ENCODE assay signal across 20 cellular contexts in genomic region chr11:120808616-120809050, GRCh38.
"Had no signal": no experiment of that assay in that cellular context is flagged by ENCODE, and none has a peak within 500 bp of the region (broad histone marks: within the 10 kb centered on the region; RNA-seq: fewer than 3 reads in every experiment).

No MANE protein-coding gene starts in this region.

- H3K27ac ChIP-seq: gastroesophageal sphincter, heart right ventricle, prostate gland, right atrium auricular region, stomach, vagina, WERI-Rb-1 had no signal

- H3K4me3 ChIP-seq: gastroesophageal sphincter, heart right ventricle, prostate gland, right atrium auricular region, stomach, vagina had no signal

- H3K4me1 ChIP-seq: gastroesophageal sphincter, heart right ventricle, prostate gland, right atrium auricular region, stomach had no signal

- H3K4me1 Mint-ChIP-seq: activated CD4-positive, alpha-beta memory T cell treated with anti-CD3 and anti-CD28 coated beads, Interleukin-2, amount 10 ng/mL, durations not matched to agents 7 days and 5 days; activated CD4-positive, alpha-beta T cell treated with anti-CD3 and anti-CD28 coated beads for 36 hours had no signal

- ATAC-seq: activated CD4-positive, alpha-beta T cell treated with anti-CD3 and anti-CD28 coated beads for 36 hours; esophagus mucosa; gastroesophageal sphincter; heart right ventricle; naive thymus-derived CD4-positive, alpha-beta T cell had no signal

- H3K27ac Mint-ChIP-seq: activated CD4-positive, alpha-beta memory T cell treated with anti-CD3 and anti-CD28 coated beads, Interleukin-2, amount 10 ng/mL, durations not matched to agents 7 days and 5 days; activated CD4-positive, alpha-beta T cell treated with anti-CD3 and anti-CD28 coated beads for 36 hours; dendritic cell treated with granulocyte-macrophage colony-stimulating factor and Interleukin-4, amounts not matched to agents 40 ng/mL and 50 ng/mL, for 4 days; naive thymus-derived CD4-positive, alpha-beta T cell had no signal

- H3K9me3 ChIP-seq: gastroesophageal sphincter, heart right ventricle, prostate gland, right atrium auricular region, stomach, vagina had no signal

- H3K27me3 ChIP-seq: right atrium auricular region, vagina had no signal

- H3K4me3 Mint-ChIP-seq: activated CD4-positive, alpha-beta memory T cell treated with anti-CD3 and anti-CD28 coated beads, Interleukin-2, amount 10 ng/mL, durations not matched to agents 7 days and 5 days; activated CD4-positive, alpha-beta T cell treated with anti-CD3 and anti-CD28 coated beads for 36 hours; dendritic cell treated with granulocyte-macrophage colony-stimulating factor and Interleukin-4, amounts not matched to agents 40 ng/mL and 50 ng/mL, for 4 days; naive thymus-derived CD4-positive, alpha-beta T cell had no signal

- H3K36me3 Mint-ChIP-seq: naive thymus-derived CD4-positive, alpha-beta T cell had no signal

- H3K9me3 Mint-ChIP-seq: activated CD4-positive, alpha-beta memory T cell treated with anti-CD3 and anti-CD28 coated beads, Interleukin-2, amount 10 ng/mL, durations not matched to agents 7 days and 5 days; dendritic cell treated with granulocyte-macrophage colony-stimulating factor and Interleukin-4, amounts not matched to agents 40 ng/mL and 50 ng/mL, for 4 days; naive thymus-derived CD4-positive, alpha-beta T cell had no signal

- DNase-seq: activated CD4-positive, alpha-beta memory T cell treated with anti-CD3 and anti-CD28 coated beads, Interleukin-2, amount 10 ng/mL, durations not matched to agents 7 days and 5 days; activated CD4-positive, alpha-beta T cell treated with anti-CD3 and anti-CD28 coated beads for 36 hours; activated effector memory CD4-positive, alpha-beta T cell treated with Interleukin-2 at 50 U/mL for 16 hours; activated naive CD4-positive, alpha-beta T cell treated with anti-CD3 and anti-CD28 coated beads, Interleukin-2, amount 50 U/mL, for 16 hours; activated T-cell treated with anti-CD3 and anti-CD28 coated beads, Interleukin-2, amount 50 U/mL, for 48 hours; effector CD8-positive, alpha-beta T cell; heart right ventricle; mesendoderm; naive thymus-derived CD4-positive, alpha-beta T cell; small intestine; stimulated activated CD4-positive, alpha-beta T cell treated with anti-CD3 and anti-CD28 coated beads, Interleukin-4, amount 100 ng/mL, for 1 hour; stomach; T-helper 2 cell; WERI-Rb-1 had no signal
